Comparison of ENCODE assay signal across 8 cellular contexts in the genomic region with DNA sequence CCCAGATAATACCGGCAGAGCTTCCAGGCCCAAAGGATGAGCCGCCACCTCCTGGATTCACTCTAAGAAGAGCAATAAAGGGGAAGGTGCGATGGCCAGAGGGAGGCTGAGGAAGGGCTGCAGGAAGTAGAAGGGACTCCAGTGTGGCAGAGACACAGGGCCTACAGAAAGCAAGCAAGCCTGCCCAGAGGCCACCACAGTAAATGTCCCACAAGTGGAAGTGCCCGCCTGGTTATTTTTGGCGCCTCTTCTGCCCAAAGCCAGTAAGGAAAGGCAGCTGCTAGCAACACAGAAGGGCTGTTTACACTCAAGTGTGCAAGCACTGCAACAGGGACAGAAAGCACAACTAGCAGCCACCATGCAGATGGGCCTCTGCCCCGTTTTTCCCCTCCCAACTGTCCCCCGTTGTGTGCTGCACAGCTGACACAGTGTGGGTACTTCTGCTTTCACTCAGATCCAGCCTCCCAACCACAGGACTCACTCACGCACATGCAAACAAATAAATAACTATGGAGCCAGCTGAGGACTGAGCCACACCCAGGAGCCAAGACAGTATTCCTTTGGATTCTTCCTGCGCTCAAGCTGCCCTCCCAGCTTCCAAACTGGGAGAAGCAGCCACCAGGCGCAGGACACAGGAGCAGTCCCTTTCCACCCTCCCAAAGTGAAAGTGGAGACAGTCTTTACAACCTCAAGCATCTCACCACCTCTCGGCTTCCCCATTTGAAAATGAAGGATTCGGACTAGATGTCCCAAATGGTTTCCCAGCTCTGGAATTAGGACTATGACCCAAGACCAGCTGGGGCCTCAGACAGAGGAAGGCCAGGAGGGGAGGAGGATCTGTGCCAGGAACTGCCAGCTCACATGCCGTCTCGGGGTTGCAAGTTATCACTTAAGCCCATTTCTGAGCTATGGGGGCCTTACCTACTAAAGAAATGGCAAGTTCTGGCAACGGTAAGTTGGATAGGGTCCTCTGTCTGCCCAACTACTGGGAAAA. TPM values are rescaled to one million over a fixed set of nuclear protein-coding genes. Genes with fewer than 3 reads are reported as not detected.
DNase-seq lines count a peak whose midpoint lies in the region; ATAC-seq and TF ChIP-seq lines count a peak whose summit lies in the region.

No MANE protein-coding gene starts in this region.

- H3F3A ChIP-seq in PC-9 (ENCODE audit: insufficient read depth, low read depth), result peaks cover 62% of the 10 kb centered on the region

- peak overlapping the region; percentile 90 for H3K27ac ChIP-seq in PC-9
- peak overlapping the region; percentile 84 for H3K27ac ChIP-seq in thymus (ENCODE audit: low read depth)

- CTCF ChIA-PET in PC-9 (lab: Charles Lee), result interaction anchor here (0.5 to 0.6 kb wide), 3 partner anchors 43 to 628 kb away, joined by 3 to 11 read pairs (median 3); no protein-coding TSS in a partner anchor

- peak overlapping the region; percentile 96 for H3K4me2 ChIP-seq in PC-9

- TF ChIP-seq CTCF in PC-9 (conservative IDR thresholded peaks at IDR 0.05) (no peak), cardiac fibroblast (IDR thresholded peaks at IDR 0.05; ENCODE audit: low read depth, low read length) (no peak)

- H3K36me3 ChIP-seq in PC-9 (ENCODE audit: low read depth) (no peaks in the 10 kb centered on the region), thymus (ENCODE audit: control insufficient read depth, insufficient read depth) (no peaks in the 10 kb centered on the region)

- no peak overlapping the region for H2AFZ ChIP-seq in PC-9

- 0 out of 2 replicates have a peak, but pooled peaks cover 5% of the 10 kb centered on the region for H4K20me1 ChIP-seq in PC-9 (ENCODE audit: insufficient read depth)

- POLR2A ChIA-PET in PC-9 (lab: Charles Lee; ENCODE audit: unreplicated experiment), result interaction anchor here (0.5 to 2.6 kb wide), 4 partner anchors 13 to 578 kb away, joined by 4 to 16 read pairs (median 10); a partner anchor contains a TSS

- intact Hi-C loops in PC-9 (cut with micrococcal nuclease; ENCODE audit: unreplicated experiment), result loop anchor here (1.0 kb wide), 1 partner anchor 13 kb away; no protein-coding TSS in a partner anchor

- peak; percentile 14 for DNase-seq in DMS53 (lab: John Stamatoyannopoulos, UW)
- DNase-seq in DMS53 treated with DMSO at 0.1 percent for 48 hours (lab: John Stamatoyannopoulos, UW; ENCODE audit: unreplicated experiment), result no peak
- no peak for DNase-seq in PC-9
- peak in 1 of 2 donors; percentile 54 for DNase-seq in cardiac fibroblast (ENCODE audit: low read depth in 2 of 2)
- peak; percentile 73 for DNase-seq in medulla oblongata (ENCODE audit: extremely low spot score)
- DNase-seq in NCI-H345 treated with DMSO at 0.1 percent for 48 hours (lab: John Stamatoyannopoulos, UW; ENCODE audit: unreplicated experiment), result no peak

- no TSS peak for BruUV-seq in PC-9 (replicated peaks; lab: Mats Ljungman, UMichigan)

- H3K27me3 ChIP-seq in PC-9 (ENCODE audit: insufficient read depth, low read depth), result no peaks in the 10 kb centered on the region
- H3K27me3 ChIP-seq in thymus (ENCODE audit: control insufficient read depth, insufficient read depth), result no peaks in the 10 kb centered on the region

- peak; percentile 45 for ATAC-seq in HG02588 (IDR thresholded peaks at IDR 0.05; ENCODE audit: unreplicated experiment)

- no peaks in the 10 kb centered on the region for H3K9me2 ChIP-seq in PC-9 (ENCODE audit: insufficient read depth)

- peaks cover 96% of the 10 kb centered on the region for H3K79me2 ChIP-seq in PC-9 (ENCODE audit: low read depth)

- WGBS in thymus, result 17% methylated on average over 15 of the region's 15 CpGs

- H3K9me3 ChIP-seq in PC-9 (ENCODE audit: insufficient read depth, low read depth) (no peaks in the 10 kb centered on the region), thymus (ENCODE audit: control insufficient read depth) (no peaks in the 10 kb centered on the region)

- peaks cover 79% of the 10 kb centered on the region for H3K4me1 ChIP-seq in PC-9 (replicated peaks; ENCODE audit: insufficient read depth)
- H3K4me1 ChIP-seq in thymus (ENCODE audit: control insufficient read depth, insufficient read depth, low read length), result peaks cover 72% of the 10 kb centered on the region

- H3K4me3 ChIP-seq in PC-9 (no peak overlapping the region), cardiac fibroblast (replicated peaks in 1 of 2; ENCODE audit: low read depth in 2 of 2, low read length in 2 of 2) (peak overlapping the region; percentile 6 to 24), thymus (ENCODE audit: low read length) (peak overlapping the region; percentile 32)

RNA-seq across cellular contexts. Expression of a gene that starts 40.0 kb away (rescaled TPM):
- 13.6 and 16.8 TPM in 2 replicates for total RNA-seq in PC-9 (2021)
- 31.2 TPM for polyA plus RNA-seq in thymus

Comparison
In these comparisons a context has a peak if more than half of its experiments do, and no peak if none do; other contexts are left out.
1. DNase-seq: peak in DMS53 (single experiment) and medulla oblongata (single experiment); none in DMS53 treated with DMSO at 0.1 percent for 48 hours (single experiment), PC-9 (0 of 2) and NCI-H345 treated with DMSO at 0.1 percent for 48 hours (single experiment).